ENCODE assay signal across 11 cellular contexts in genomic region chr4:128387600-128388351, GRCh38.
DNase-seq lines count a peak whose midpoint lies in the region; ATAC-seq, FAIRE-seq and TF ChIP-seq lines count a peak whose summit lies in the region.
"Had no signal": no experiment of that assay in that cellular context is flagged by ENCODE, and none has a peak within 500 bp of the region (broad histone marks: within the 10 kb centered on the region; RNA-seq: fewer than 3 reads in every experiment).

No MANE protein-coding gene starts in this region.

- DNase-seq in DMS 273 (lab: John Stamatoyannopoulos, UW; ENCODE audit: unreplicated experiment): peak; percentile 75
- peak; percentile 82 for DNase-seq in RCC 7860 (ENCODE audit: low spot score)
- peak; percentile 18 for DNase-seq in fibroblast of mammary gland (ENCODE audit: low read depth)
- peak; percentile 33 for DNase-seq in skeletal muscle cell (ENCODE audit: low read depth)
- no peak for DNase-seq in endothelial cell (ENCODE audit: low spot score)
- DNase-seq in stimulated activated naive CD4-positive, alpha-beta T cell (lab: John Stamatoyannopoulos, UW): no peak
- DNase-seq: stimulated activated naive CD8-positive, alpha-beta T cell treated with anti-CD3 and anti-CD28 coated beads, Interleukin-15, Interleukin-2, amounts not matched to agents 100 U/mL and 50 U/mL, for 24 hours had no signal

- no peak overlapping the region for H3K4me3 Mint-ChIP-seq in endothelial cell (ENCODE audit: unreplicated experiment)
- H3K4me3 Mint-ChIP-seq: activated naive CD8-positive, alpha-beta T cell had no signal

- H3K36me3 Mint-ChIP-seq in endothelial cell (ENCODE audit: low read depth, unreplicated experiment): no peaks in the 10 kb centered on the region
- H3K36me3 Mint-ChIP-seq: activated naive CD8-positive, alpha-beta T cell had no signal

- no peak for ATAC-seq in HG02763 (IDR thresholded peaks at IDR 0.05; ENCODE audit: unreplicated experiment)
- ATAC-seq in GM18520 (IDR thresholded peaks at IDR 0.05; ENCODE audit: unreplicated experiment): no peak
- ATAC-seq: activated CD4-positive, CD25-positive, alpha-beta regulatory T cell treated with anti-CD3 and anti-CD28 coated beads, Interleukin-2, amount 50 U/mL, for 24 hours; stimulated activated naive CD8-positive, alpha-beta T cell treated with anti-CD3 and anti-CD28 coated beads, Interleukin-15, Interleukin-2, amounts not matched to agents 100 U/mL and 50 U/mL, for 24 hours had no signal

- H3K27me3 Mint-ChIP-seq in endothelial cell (ENCODE audit: unreplicated experiment): no peaks in the 10 kb centered on the region
- H3K27me3 Mint-ChIP-seq: activated naive CD8-positive, alpha-beta T cell had no signal

- peak; percentile 79 for FAIRE-seq in RCC 7860 (lab: Jason Lieb, UNC)

- H3K4me3 ChIP-seq in fibroblast of mammary gland (ENCODE audit: control insufficient read depth, low read depth, low read length) (no peak overlapping the region), skeletal muscle cell (ENCODE audit: low read depth, low read length) (no peak overlapping the region)

- no peaks in the 10 kb centered on the region for H3K9me3 Mint-ChIP-seq in endothelial cell (ENCODE audit: unreplicated experiment)

- no peak overlapping the region for H3K27ac Mint-ChIP-seq in endothelial cell (ENCODE audit: unreplicated experiment)
- H3K27ac Mint-ChIP-seq: activated naive CD8-positive, alpha-beta T cell had no signal

- TF ChIP-seq CTCF in fibroblast of mammary gland (conservative IDR thresholded peaks at IDR 0.05; ENCODE audit: control insufficient read depth, insufficient read depth, low read depth, low read length): no peak
- no peak for TF ChIP-seq CTCF in endothelial cell (IDR thresholded peaks at IDR 0.05; ENCODE audit: unreplicated experiment)

- H3K4me1 Mint-ChIP-seq in endothelial cell (ENCODE audit: unreplicated experiment): no peaks in the 10 kb centered on the region

Comparison
In these comparisons a context has a peak if more than half of its experiments do, and no peak if none do; other contexts are left out.
1. DNase-seq: peak in DMS 273 (single experiment), RCC 7860 (single experiment), fibroblast of mammary gland (single experiment) and skeletal muscle cell (single experiment); none in endothelial cell (single experiment) and stimulated activated naive CD4-positive, alpha-beta T cell (0 of 6).